12 cellular contexts compared by ENCODE assay signal in genomic region chr17:17349724-17350106, GRCh38.
"Had no signal": no experiment of that assay in that cellular context is flagged by ENCODE, and none has a peak within 500 bp of the region (broad histone marks: within the 10 kb centered on the region; RNA-seq: fewer than 3 reads in every experiment).

No MANE protein-coding gene starts in this region.

- ATAC-seq: activated T-helper 17 cell treated with anti-CD3 and anti-CD28 coated beads, Interleukin-2, amount 50 U/mL, for 72 hours; stimulated activated naive B cell treated with anti-CD40 and anti-IgM and Interleukin-4, amounts not matched to agents 10 μg/mL and 1 μg/mL and 100 μg/mL, for 72 hours had no signal

- H3K4me3 ChIP-seq: adrenal gland, esophagus squamous epithelium, ovary, transverse colon had no signal

- H3K27me3 ChIP-seq: adrenal gland, ovary, transverse colon had no signal

- H3K27me3 Mint-ChIP-seq: activated CD4-positive, alpha-beta T cell treated with anti-CD3 and anti-CD28 coated beads, Interleukin-2, amount 10 ng/mL, durations not matched to agents 7 days and 5 days; activated naive CD4-positive, alpha-beta T cell treated with anti-CD3 and anti-CD28 coated beads, Interleukin-2, amount 10 ng/mL, durations not matched to agents 7 days and 5 days; activated T-helper 17 cell treated with anti-CD3 and anti-CD28 coated beads, Interleukin-2, amount 50 U/mL, for 72 hours; stimulated activated naive B cell treated with anti-CD40 and anti-IgM and Interleukin-4, amounts not matched to agents 10 μg/mL and 1 μg/mL and 100 μg/mL, for 72 hours had no signal

- H3K27ac Mint-ChIP-seq: activated CD4-positive, alpha-beta T cell treated with anti-CD3 and anti-CD28 coated beads, Interleukin-2, amount 10 ng/mL, durations not matched to agents 7 days and 5 days; activated naive CD4-positive, alpha-beta T cell treated with anti-CD3 and anti-CD28 coated beads, Interleukin-2, amount 10 ng/mL, durations not matched to agents 7 days and 5 days; activated T-helper 17 cell treated with anti-CD3 and anti-CD28 coated beads, Interleukin-2, amount 50 U/mL, for 72 hours; stimulated activated naive B cell treated with anti-CD40 and anti-IgM and Interleukin-4, amounts not matched to agents 10 μg/mL and 1 μg/mL and 100 μg/mL, for 72 hours; T-helper 2 cell treated with Interferon-gamma antibody and Interleukin-4, amounts not matched to agents 5 μg/mL and 100 μg/mL, for 36 hours had no signal

- H3K9me3 ChIP-seq: adrenal gland, esophagus squamous epithelium, ovary, transverse colon had no signal

- H3K27ac ChIP-seq: esophagus squamous epithelium, ovary, transverse colon had no signal

- DNase-seq: activated CD4-positive, alpha-beta T cell treated with anti-CD3 and anti-CD28 coated beads, Interleukin-2, amount 10 ng/mL, durations not matched to agents 7 days and 5 days; activated naive CD4-positive, alpha-beta T cell treated with anti-CD3 and anti-CD28 coated beads, Interleukin-2, amount 10 ng/mL, durations not matched to agents 7 days and 5 days; activated T-cell treated with anti-CD3 and anti-CD28 coated beads for 4 hours; esophagus squamous epithelium; stimulated activated CD4-positive, alpha-beta T cell treated with anti-CD3 and anti-CD28 coated beads, Interleukin-4, amount 100 ng/mL, for 1 hour; stimulated activated naive B cell treated with anti-CD40 and anti-IgM and Interleukin-4, amounts not matched to agents 10 μg/mL and 1 μg/mL and 100 μg/mL, for 72 hours; transverse colon had no signal

- H3K4me3 Mint-ChIP-seq: activated CD4-positive, alpha-beta T cell treated with anti-CD3 and anti-CD28 coated beads, Interleukin-2, amount 10 ng/mL, durations not matched to agents 7 days and 5 days; activated naive CD4-positive, alpha-beta T cell treated with anti-CD3 and anti-CD28 coated beads, Interleukin-2, amount 10 ng/mL, durations not matched to agents 7 days and 5 days; activated T-helper 17 cell treated with anti-CD3 and anti-CD28 coated beads, Interleukin-2, amount 50 U/mL, for 72 hours; neural crest cell; stimulated activated naive B cell treated with anti-CD40 and anti-IgM and Interleukin-4, amounts not matched to agents 10 μg/mL and 1 μg/mL and 100 μg/mL, for 72 hours; T-helper 2 cell treated with Interferon-gamma antibody and Interleukin-4, amounts not matched to agents 5 μg/mL and 100 μg/mL, for 36 hours had no signal

- H3K36me3 ChIP-seq: adrenal gland, esophagus squamous epithelium, ovary, transverse colon had no signal

- H3K4me1 Mint-ChIP-seq: activated CD4-positive, alpha-beta T cell treated with anti-CD3 and anti-CD28 coated beads, Interleukin-2, amount 10 ng/mL, durations not matched to agents 7 days and 5 days; activated naive CD4-positive, alpha-beta T cell treated with anti-CD3 and anti-CD28 coated beads, Interleukin-2, amount 10 ng/mL, durations not matched to agents 7 days and 5 days; activated T-helper 17 cell treated with anti-CD3 and anti-CD28 coated beads, Interleukin-2, amount 50 U/mL, for 72 hours had no signal

- H3K4me1 ChIP-seq: adrenal gland, transverse colon had no signal

- H3K36me3 Mint-ChIP-seq: activated naive CD4-positive, alpha-beta T cell treated with anti-CD3 and anti-CD28 coated beads, Interleukin-2, amount 10 ng/mL, durations not matched to agents 7 days and 5 days; stimulated activated naive B cell treated with anti-CD40 and anti-IgM and Interleukin-4, amounts not matched to agents 10 μg/mL and 1 μg/mL and 100 μg/mL, for 72 hours had no signal

- H3K9me3 Mint-ChIP-seq: activated CD4-positive, alpha-beta T cell treated with anti-CD3 and anti-CD28 coated beads, Interleukin-2, amount 10 ng/mL, durations not matched to agents 7 days and 5 days; activated naive CD4-positive, alpha-beta T cell treated with anti-CD3 and anti-CD28 coated beads, Interleukin-2, amount 10 ng/mL, durations not matched to agents 7 days and 5 days; activated T-helper 17 cell treated with anti-CD3 and anti-CD28 coated beads, Interleukin-2, amount 50 U/mL, for 72 hours; neural crest cell; stimulated activated naive B cell treated with anti-CD40 and anti-IgM and Interleukin-4, amounts not matched to agents 10 μg/mL and 1 μg/mL and 100 μg/mL, for 72 hours; T-helper 2 cell treated with Interferon-gamma antibody and Interleukin-4, amounts not matched to agents 5 μg/mL and 100 μg/mL, for 36 hours had no signal
